Comparison of ENCODE assay signal across 18 cellular contexts in the genomic region with DNA sequence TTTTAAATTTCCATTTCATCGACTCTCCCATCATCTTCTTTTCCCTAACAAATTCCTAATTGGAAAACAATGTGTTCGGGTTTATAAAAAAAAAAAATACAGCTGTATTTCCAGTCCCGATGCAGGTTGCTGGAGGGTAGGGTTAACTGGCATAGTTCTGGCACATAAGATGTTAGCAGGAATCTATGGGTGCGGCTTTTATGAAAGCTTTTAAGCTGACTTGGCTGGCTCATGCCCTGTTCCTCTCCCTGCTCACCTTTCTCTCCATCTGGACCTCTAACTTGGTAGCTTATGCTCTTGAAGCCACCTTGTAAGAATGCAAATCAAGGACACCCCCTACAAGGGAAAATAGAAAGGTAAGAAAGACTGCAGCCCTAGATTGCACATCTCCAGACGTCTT. TPM values are rescaled to one million over a fixed set of nuclear protein-coding genes. Genes with fewer than 3 reads are reported as not detected.
"Had no signal": no experiment of that assay in that cellular context is flagged by ENCODE, and none has a peak within 500 bp of the region (broad histone marks: within the 10 kb centered on the region; RNA-seq: fewer than 3 reads in every experiment).

No MANE protein-coding gene starts in this region.

- DNase-seq: activated CD4-positive, alpha-beta T cell treated with anti-CD3 and anti-CD28 coated beads for 1 hour; activated CD4-positive, alpha-beta T cell treated with anti-CD3 and anti-CD28 coated beads, Interleukin-2, amount 50 U/mL, for 48 hours; activated CD8-positive, alpha-beta memory T cell treated with anti-CD3 and anti-CD28 coated beads, Interleukin-2, amount 10 ng/mL, durations not matched to agents 7 days and 5 days; activated effector memory CD4-positive, alpha-beta T cell treated with Interleukin-2 at 50 U/mL for 16 hours; activated T-cell treated with anti-CD3 and anti-CD28 coated beads, Interleukin-2, amount 50 U/mL, for 24 hours; amniotic stem cell; cerebellar nuclear complex; endodermal cell; foreskin keratinocyte; heart left ventricle; naive thymus-derived CD4-positive, alpha-beta T cell; right lobe of liver; spleen; stimulated activated CD4-positive, alpha-beta T cell treated with anti-CD3 and anti-CD28 coated beads, Interleukin-2, amount 100 ng/mL, for 24 hours; stimulated activated naive CD8-positive, alpha-beta T cell treated with anti-CD3 and anti-CD28 coated beads, Interleukin-15, Interleukin-2, amounts not matched to agents 100 U/mL and 50 U/mL, for 24 hours; T-helper 9 cell had no signal

- H3K27ac Mint-ChIP-seq: activated CD8-positive, alpha-beta memory T cell treated with anti-CD3 and anti-CD28 coated beads, Interleukin-2, amount 10 ng/mL, durations not matched to agents 7 days and 5 days; activated naive CD4-positive, alpha-beta T cell treated with anti-CD3 and anti-CD28 coated beads, Interleukin-2, amount 50 U/mL, for 24 hours; activated T-cell treated with anti-CD3 and anti-CD28 coated beads, Interleukin-2, amount 50 U/mL, for 24 hours had no signal

- H3K4me1 ChIP-seq: right lobe of liver had no signal

- H3K27ac ChIP-seq: foreskin keratinocyte had no signal

- H3K9me3 Mint-ChIP-seq: activated naive CD4-positive, alpha-beta T cell treated with anti-CD3 and anti-CD28 coated beads, Interleukin-2, amount 50 U/mL, for 24 hours; activated T-cell treated with anti-CD3 and anti-CD28 coated beads, Interleukin-2, amount 50 U/mL, for 24 hours; endodermal cell; naive thymus-derived CD4-positive, alpha-beta T cell had no signal

- H3K27me3 ChIP-seq: foreskin keratinocyte, heart left ventricle, right lobe of liver, spleen had no signal

- H3K4me3 ChIP-seq: heart left ventricle, right lobe of liver, spleen had no signal

- ATAC-seq: activated CD8-positive, alpha-beta memory T cell treated with anti-CD3 and anti-CD28 coated beads, Interleukin-2, amount 10 ng/mL, durations not matched to agents 7 days and 5 days; foreskin keratinocyte; heart left ventricle; naive thymus-derived CD4-positive, alpha-beta T cell; right lobe of liver; stimulated activated naive CD8-positive, alpha-beta T cell treated with anti-CD3 and anti-CD28 coated beads, Interleukin-15, Interleukin-2, amounts not matched to agents 100 U/mL and 50 U/mL, for 24 hours had no signal

- H3K36me3 Mint-ChIP-seq: activated CD8-positive, alpha-beta memory T cell treated with anti-CD3 and anti-CD28 coated beads, Interleukin-2, amount 10 ng/mL, durations not matched to agents 7 days and 5 days; activated naive CD4-positive, alpha-beta T cell treated with anti-CD3 and anti-CD28 coated beads, Interleukin-2, amount 50 U/mL, for 24 hours; brain; naive thymus-derived CD4-positive, alpha-beta T cell had no signal

- H3K9me3 ChIP-seq: heart left ventricle, right lobe of liver had no signal

- H3K4me3 Mint-ChIP-seq: activated CD8-positive, alpha-beta memory T cell treated with anti-CD3 and anti-CD28 coated beads, Interleukin-2, amount 10 ng/mL, durations not matched to agents 7 days and 5 days; activated T-cell treated with anti-CD3 and anti-CD28 coated beads, Interleukin-2, amount 50 U/mL, for 24 hours; endodermal cell had no signal

- H3K36me3 ChIP-seq: heart left ventricle, right lobe of liver, spleen had no signal

- H3K27me3 Mint-ChIP-seq: brain had no signal

RNA-seq across cellular contexts. Expression of a gene that starts 33.2 kb away (rescaled TPM):
- total RNA-seq: activated CD8-positive, alpha-beta memory T cell treated with anti-CD3 and anti-CD28 coated beads, Interleukin-2, amount 10 ng/mL, durations not matched to agents 7 days and 5 days had no signal
